Comparison of ENCODE assay signal across 24 cellular contexts in genomic region chr2:76984359-76984758, GRCh38.
"Had no signal": no experiment of that assay in that cellular context is flagged by ENCODE, and none has a peak within 500 bp of the region (broad histone marks: within the 10 kb centered on the region; RNA-seq: fewer than 3 reads in every experiment).

No MANE protein-coding gene starts in this region.

- H3K27me3 Mint-ChIP-seq: activated CD4-positive, alpha-beta memory T cell treated with anti-CD3 and anti-CD28 coated beads for 36 hours; activated CD4-positive, alpha-beta T cell treated with anti-CD3 and anti-CD28 coated beads, Interleukin-2, amount 10 ng/mL, durations not matched to agents 7 days and 5 days; activated naive CD8-positive, alpha-beta T cell; activated T-helper 17 cell treated with anti-CD3 and anti-CD28 coated beads, Interleukin-2, amount 50 U/mL, for 72 hours had no signal

- H3K4me3 ChIP-seq: cardiac muscle cell had no signal

- H3K4me1 Mint-ChIP-seq: activated CD4-positive, alpha-beta T cell treated with anti-CD3 and anti-CD28 coated beads, Interleukin-2, amount 10 ng/mL, durations not matched to agents 7 days and 5 days; activated T-helper 17 cell treated with anti-CD3 and anti-CD28 coated beads, Interleukin-2, amount 50 U/mL, for 72 hours had no signal

- DNase-seq: activated CD4-positive, alpha-beta memory T cell treated with anti-CD3 and anti-CD28 coated beads for 36 hours; activated CD4-positive, alpha-beta T cell treated with anti-CD3 and anti-CD28 coated beads, Interleukin-2, amount 10 ng/mL, durations not matched to agents 7 days and 5 days; activated CD4-positive, CD25-positive, alpha-beta regulatory T cell; activated gamma-delta T cell; activated naive CD4-positive, alpha-beta T cell treated with anti-CD3 and anti-CD28 coated beads for 36 hours; activated T-cell treated with anti-CD3 and anti-CD28 coated beads for 4 hours; activated T-cell treated with anti-CD3 and anti-CD28 coated beads, Interleukin-2, amount 50 U/mL, for 48 hours; brain microvascular endothelial cell; IMR-90; KG1; NCI-H1092; NCI-H1417; NCI-H2029 treated with DMSO at 0.1 percent for 48 hours; NCI-H510A treated with DMSO at 0.1 percent for 48 hours; NCI-H69; NK-92 treated with Interleukin-12 subunit alpha and Interleukin-12 subunit beta, amount 100 ng/mL, for 24 hours; OCI-M1; SHP77 treated with DMSO at 0.1 percent for 48 hours; T-helper 2 cell; T1000 had no signal

- ATAC-seq: activated T-helper 17 cell treated with anti-CD3 and anti-CD28 coated beads, Interleukin-2, amount 50 U/mL, for 72 hours had no signal

- H3K27ac Mint-ChIP-seq: activated CD4-positive, alpha-beta memory T cell treated with anti-CD3 and anti-CD28 coated beads for 36 hours; activated CD4-positive, alpha-beta T cell treated with anti-CD3 and anti-CD28 coated beads, Interleukin-2, amount 10 ng/mL, durations not matched to agents 7 days and 5 days; activated naive CD4-positive, alpha-beta T cell treated with anti-CD3 and anti-CD28 coated beads for 36 hours; activated naive CD8-positive, alpha-beta T cell; activated T-helper 17 cell treated with anti-CD3 and anti-CD28 coated beads, Interleukin-2, amount 50 U/mL, for 72 hours had no signal

- H3K36me3 ChIP-seq: brain microvascular endothelial cell, cardiac muscle cell had no signal

- H3K4me3 Mint-ChIP-seq: activated CD4-positive, alpha-beta memory T cell treated with anti-CD3 and anti-CD28 coated beads for 36 hours; activated CD4-positive, alpha-beta T cell treated with anti-CD3 and anti-CD28 coated beads, Interleukin-2, amount 10 ng/mL, durations not matched to agents 7 days and 5 days; activated naive CD4-positive, alpha-beta T cell treated with anti-CD3 and anti-CD28 coated beads for 36 hours; activated naive CD8-positive, alpha-beta T cell; activated T-helper 17 cell treated with anti-CD3 and anti-CD28 coated beads, Interleukin-2, amount 50 U/mL, for 72 hours had no signal

- H3K27ac ChIP-seq: brain microvascular endothelial cell, cardiac muscle cell had no signal

- H3K27me3 ChIP-seq: brain microvascular endothelial cell, cardiac muscle cell had no signal

- H3K36me3 Mint-ChIP-seq: activated CD4-positive, alpha-beta memory T cell treated with anti-CD3 and anti-CD28 coated beads for 36 hours; activated naive CD8-positive, alpha-beta T cell had no signal

- FAIRE-seq: TTC549 had no signal
